In genomic region chr11:45899448-45900174, GRCh38 we compare ENCODE assay signal across 8 cellular contexts. TPM values are rescaled to one million over a fixed set of nuclear protein-coding genes. Genes with fewer than 3 reads are reported as not detected.
DNase-seq lines count a peak whose midpoint lies in the region; ATAC-seq, FAIRE-seq and TF ChIP-seq lines count a peak whose summit lies in the region.

No MANE protein-coding gene starts in this region.

- peak overlapping the region; percentile 35 for H3K4me3 Mint-ChIP-seq in activated naive CD4-positive, alpha-beta T cell treated with anti-CD3 and anti-CD28 coated beads, Interleukin-2, amount 10 ng/mL, durations not matched to agents 7 days and 5 days

- no peak overlapping the region for H2AFZ ChIP-seq in neural cell (ENCODE audit: low read depth, low read length)

- H3K27ac ChIP-seq in AG04450 (ENCODE audit: low read depth, low read length) (peak overlapping the region; percentile 31), RWPE1 (peak overlapping the region; percentile 77), neural cell (ENCODE audit: low read length) (peak overlapping the region; percentile 97), stomach (peak overlapping the region; percentile 54 to 82 (median 70))

- no peaks in the 10 kb centered on the region; the same call in 1 of the 2 replicates for H3K9me3 ChIP-seq in AG04450 (ENCODE audit: control insufficient read depth, insufficient read depth, low read length)
- no peaks in the 10 kb centered on the region for H3K9me3 ChIP-seq in neural cell (ENCODE audit: low read length)
- H3K9me3 ChIP-seq in stomach: no peaks in the 10 kb centered on the region

- TF ChIP-seq CTCF in AG04450 (IDR thresholded peaks at IDR 0.05; ENCODE audit: low read depth, low read length) (no peak), RWPE1 (conservative IDR thresholded peaks at IDR 0.05; ENCODE audit: low read depth) (no peak), neural cell (IDR thresholded peaks at IDR 0.05; ENCODE audit: poor library complexity, severe bottlenecking) (no peak), stomach (IDR thresholded peaks at IDR 0.05) (no peak)

- H3K27me3 Mint-ChIP-seq in activated naive CD4-positive, alpha-beta T cell treated with anti-CD3 and anti-CD28 coated beads, Interleukin-2, amount 10 ng/mL, durations not matched to agents 7 days and 5 days: peaks cover 90% of the 10 kb centered on the region

- H3K9ac ChIP-seq in neural cell (ENCODE audit: low read length): peak overlapping the region; percentile 84

- H3K4me1 ChIP-seq in stomach: peaks cover 21 to 41% (median 27%) of the 10 kb centered on the region in 4 donors

- H3K4me3 ChIP-seq in AG04450 (ENCODE audit: low read depth, low read length) (peak overlapping the region; percentile 63), neural cell (ENCODE audit: low read length) (peak overlapping the region; percentile 86), stomach (peak overlapping the region; percentile 46 to 63 (median 58))
- peak overlapping the region; percentile 42 for H3K4me3 ChIP-seq in Jurkat, Clone E6-1 (ENCODE audit: low read length)

- TF ChIP-seq RAD21 in neural cell (conservative IDR thresholded peaks at IDR 0.05): no peak

- WGBS in stomach, 5 donors: 1% methylated on average over 36 to 62 of the region's 62 CpGs

- no peak overlapping the region for H3K27ac Mint-ChIP-seq in activated naive CD4-positive, alpha-beta T cell treated with anti-CD3 and anti-CD28 coated beads, Interleukin-2, amount 10 ng/mL, durations not matched to agents 7 days and 5 days

- H3K4me2 ChIP-seq in neural cell (ENCODE audit: low read length): peak overlapping the region; percentile 67

- peaks cover 3% of the 10 kb centered on the region for H4K20me1 ChIP-seq in neural cell (ENCODE audit: insufficient read depth)

- no peaks in the 10 kb centered on the region for H3K36me3 Mint-ChIP-seq in activated naive CD4-positive, alpha-beta T cell treated with anti-CD3 and anti-CD28 coated beads, Interleukin-2, amount 10 ng/mL, durations not matched to agents 7 days and 5 days

- CTCF ChIA-PET in AG04450 (lab: Charles Lee) (interaction anchor here (0.9 to 2.0 kb wide), 4 partner anchors 24 to 128 kb away, joined by 3 to 12 read pairs (median 4); no protein-coding TSS in a partner anchor), RWPE1 (lab: Yijun Ruan, JAX) (interaction anchor here (0.6 to 1.1 kb wide), 2 partner anchors 14 to 26 kb away, joined by 3 read pairs; no protein-coding TSS in a partner anchor)
- CTCF ChIA-PET in activated naive CD4-positive, alpha-beta T cell treated with anti-CD3 and anti-CD28 coated beads, Interleukin-2, amount 10 ng/mL, durations not matched to agents 7 days and 5 days (lab: Charles Lee): interaction anchor here (1.4 kb wide), 1 partner anchor 27 kb away, joined by 3 read pairs; no protein-coding TSS in a partner anchor

- H3K4me1 Mint-ChIP-seq in activated naive CD4-positive, alpha-beta T cell treated with anti-CD3 and anti-CD28 coated beads, Interleukin-2, amount 10 ng/mL, durations not matched to agents 7 days and 5 days: peaks cover 5% of the 10 kb centered on the region

- no peaks in the 10 kb centered on the region for H3K9me2 ChIP-seq in neural cell (ENCODE audit: insufficient read depth, low read length)

- H3F3A ChIP-seq in neural cell (ENCODE audit: insufficient read depth, low read length, poor library complexity, severe bottlenecking): no peaks in the 10 kb centered on the region

- H3K27me3 ChIP-seq in AG04450 (ENCODE audit: control insufficient read depth, insufficient read depth, low read length): peaks cover 8% of the 10 kb centered on the region
- no peaks in the 10 kb centered on the region for H3K27me3 ChIP-seq in neural cell (ENCODE audit: insufficient read depth, low read depth, low read length)
- H3K27me3 ChIP-seq in stomach: peaks cover 0 to 55% (median 13%) of the 10 kb centered on the region in 3 donors

- intact Hi-C loops in stomach (cut with DNase I; ENCODE audit: low total_unique reads): no loop called here

- H3K79me2 ChIP-seq in neural cell (replicated peaks; ENCODE audit: insufficient read depth, low read length): peaks cover 35% of the 10 kb centered on the region

- DNase-seq in AG04450 (ENCODE audit: low read depth, low spot score): peak; percentile 63
- peak; percentile 53 for DNase-seq in Jurkat, Clone E6-1 (ENCODE audit: low read depth, low spot score)
- DNase-seq in RWPE1 (ENCODE audit: low spot score): peak; percentile 87
- peak; percentile 75 for DNase-seq in activated naive CD4-positive, alpha-beta T cell treated with anti-CD3 and anti-CD28 coated beads, Interleukin-2, amount 10 ng/mL, durations not matched to agents 7 days and 5 days
- peak; percentile 90 to 93 for DNase-seq in frontal cortex (ENCODE audit: low spot score in 2 of 2)
- peak; percentile 79 for DNase-seq in stomach

- no peaks in the 10 kb centered on the region for H3K9me3 Mint-ChIP-seq in activated naive CD4-positive, alpha-beta T cell treated with anti-CD3 and anti-CD28 coated beads, Interleukin-2, amount 10 ng/mL, durations not matched to agents 7 days and 5 days

- H3K36me3 ChIP-seq in neural cell (ENCODE audit: insufficient read depth, low read length) (no peaks in the 10 kb centered on the region), stomach (peaks cover 0 to 26% (median 23%) of the 10 kb centered on the region in 4 donors)

- ATAC-seq in GM19351 (IDR thresholded peaks at IDR 0.05; ENCODE audit: unreplicated experiment): peak; percentile 77

- TF ChIP-seq EP300 in neural cell (conservative IDR thresholded peaks at IDR 0.05; ENCODE audit: poor library complexity, severe bottlenecking) (peak; percentile 80), stomach (IDR thresholded peaks at IDR 0.05) (no peak)

- no peak for TF ChIP-seq POLR2A in stomach (IDR thresholded peaks at IDR 0.05)

- POLR2A ChIA-PET in AG04450 (lab: Yijun Ruan, JAX) (no interaction called here), RWPE1 (lab: Yijun Ruan, JAX; ENCODE audit: low non-redundant PET) (no interaction called here)

- no peak for FAIRE-seq in frontal cortex (lab: Jason Lieb, UNC)

TF ChIP-seq in neural cell, 6 proteins besides CTCF, POLR2A, EP300 and RAD21 (continues in another document):
- peak; percentile 68 for TF ChIP-seq POLR2AphosphoS5 (IDR thresholded peaks at IDR 0.05)
- TF ChIP-seq TAF1 (IDR thresholded peaks at IDR 0.05; ENCODE audit: low read depth): peak; percentile 29
- no peak for TF ChIP-seq EZH2 (IDR thresholded peaks at IDR 0.05; ENCODE audit: borderline replicate concordance, insufficient read depth, low read length, poor library complexity, severe bottlenecking)

RNA-seq across cellular contexts. Expression of gene FREY1, which starts 7.5 kb away (rescaled TPM):
- 0.35 TPM in 1 of 2 replicates, not detected in the other for polyA plus RNA-seq in AG04450 (2011; rRNA removed)
- 1.7 and 1.8 TPM in 2 replicates for polyA minus RNA-seq in AG04450 (2011; rRNA and poly(A)+ RNA removed)
- not detected for polyA plus RNA-seq in Jurkat, Clone E6-1 (2012; ENCODE audit: insufficient read depth, insufficient read length)
- total RNA-seq in frontal cortex: 1.2 TPM
- polyA plus RNA-seq in neural cell: not detected in 2 replicates
- 1.7 and 2.9 TPM in 2 replicates for polyA minus RNA-seq in neural cell
- total RNA-seq in stomach: 1 to 10 TPM in 2 of 5 donors, not detected in 3; 6.7 to 9.9 TPM
- polyA plus RNA-seq in stomach: under 1 TPM in 2 of 3 donors, not detected in 1; 0.33 to 0.50 TPM

RNA-seq across cellular contexts. Expression of gene MAPK8IP1, which starts 14.2 kb away (rescaled TPM):
- 5.6 and 7.6 TPM in 2 replicates for polyA plus RNA-seq in AG04450 (2011; rRNA removed)
- 9.7 and 12.6 TPM in 2 replicates for polyA minus RNA-seq in AG04450 (2011; rRNA and poly(A)+ RNA removed)
- not detected for polyA plus RNA-seq in Jurkat, Clone E6-1 (2012; ENCODE audit: insufficient read depth, insufficient read length)
- 88.9 TPM for total RNA-seq in frontal cortex
- 58.8 and 76.0 TPM in 2 replicates for polyA plus RNA-seq in neural cell
- polyA minus RNA-seq in neural cell: 99.9 and 101 TPM in 2 replicates
- total RNA-seq in stomach: 1 to 10 TPM in 4 of 5 donors, not detected in 1; 2.9 to 8.0 (median 6.2) TPM
- 1 to 10 TPM; 4.9 to 8.3 (median 7.6) TPM for polyA plus RNA-seq in stomach

RNA-seq across cellular contexts. Expression of gene PEX16, which starts 18.1 kb away (rescaled TPM):
- polyA plus RNA-seq in AG04450 (2011; rRNA removed) (16.0 and 18.8 TPM in 2 replicates), neural cell (61.1 and 71.6 TPM in 2 replicates), stomach (10 to 100 TPM; 35.5 to 44.2 (median 38.5) TPM)
- polyA minus RNA-seq in AG04450 (2011; rRNA and poly(A)+ RNA removed): 9.3 and 14.4 TPM in 2 replicates
- 54.9 TPM for polyA plus RNA-seq in Jurkat, Clone E6-1 (2012; ENCODE audit: insufficient read depth, insufficient read length)
- total RNA-seq in frontal cortex (25.3 TPM), stomach (10 to 100 TPM in 4 of 5 donors, 1 to 10 TPM in 1; 9.9 to 72.7 (median 41.9) TPM)
- 21.4 and 24.8 TPM in 2 replicates for polyA minus RNA-seq in neural cell

RNA-seq across cellular contexts. Expression of gene LARGE2, which starts 22.8 kb away (rescaled TPM):
- polyA plus RNA-seq in AG04450 (2011; rRNA removed) (not detected in 2 replicates), neural cell (not detected in 2 replicates), stomach (10 to 100 TPM; 13.8 to 45.1 (median 17.4) TPM)
- 0.09 and 0.17 TPM in 2 replicates for polyA minus RNA-seq in AG04450 (2011; rRNA and poly(A)+ RNA removed)
- polyA plus RNA-seq in Jurkat, Clone E6-1 (2012; ENCODE audit: insufficient read depth, insufficient read length): 5.8 TPM
- total RNA-seq in frontal cortex (0.41 TPM), stomach (10 to 100 TPM in 1 of 5 donors, 1 to 10 TPM in 2, not detected in 2; 4.2 to 11.3 (median 7.6) TPM)
- not detected in 2 replicates for polyA minus RNA-seq in neural cell

RNA-seq across cellular contexts. Expression of gene CRY2, which starts 52.3 kb away (rescaled TPM):
- 11.7 and 13.3 TPM in 2 replicates for polyA plus RNA-seq in AG04450 (2011; rRNA removed)
- polyA minus RNA-seq in AG04450 (2011; rRNA and poly(A)+ RNA removed): 28.1 and 31.7 TPM in 2 replicates
- polyA plus RNA-seq in Jurkat, Clone E6-1 (2012; ENCODE audit: insufficient read depth, insufficient read length): 8.6 TPM
- 40.4 TPM for total RNA-seq in frontal cortex
- polyA plus RNA-seq in neural cell: 27.8 and 35.1 TPM in 2 replicates
- 46.7 and 53.3 TPM in 2 replicates for polyA minus RNA-seq in neural cell
- total RNA-seq in stomach: 10 to 100 TPM; 20.4 to 45.9 (median 38.4) TPM
- 10 to 100 TPM in 1 of 3 donors, 1 to 10 TPM in 2; 8.2 to 13.3 (median 9.8) TPM for polyA plus RNA-seq in stomach

Comparison
In these comparisons a context has a peak if more than half of its experiments do, and no peak if none do; other contexts are left out.
1. Peak in every context shown above with its lines: DNase-seq, ATAC-seq, H3K4me3 ChIP-seq and H3K27ac ChIP-seq.
2. H3K27ac ChIP-seq: peak in every context shown above with its lines; median percentile 97 in neural cell; 77 in RWPE1; 70 in stomach; 31 in AG04450.